ENCODE assay signal across 1 cellular context in genomic region chr6:130593200-130593599, GRCh38.
TF ChIP-seq lines count a peak whose summit lies in the region.

No MANE protein-coding gene starts in this region.

TF ChIP-seq in GM12878, 131 proteins besides CTCF, POLR2A, EP300 and RAD21 (continued from another document):
- TF ChIP-seq NFIC (IDR thresholded peaks at IDR 0.05; ENCODE audit: low read depth, low read length) = peak; percentile 45; the same call in 1 of the 2 replicates
- peak; percentile 72 for TF ChIP-seq EED (IDR thresholded peaks at IDR 0.05; ENCODE audit: low read depth)
- no peak for TF ChIP-seq MXI1 (IDR thresholded peaks at IDR 0.05; ENCODE audit: low read depth, low read length)
- peak; percentile 36 to 39; a peak in 2 of 4 replicates for TF ChIP-seq IKZF2 (IDR thresholded peaks at IDR 0.05)
